In genomic region chr2:29628078-29628765, GRCh38 we compare ENCODE assay signal across 23 cellular contexts.
A peak's percentile ranks its signal among the peaks of the same experiment; 100 is the strongest.
DNase-seq lines count a peak whose midpoint lies in the region; FAIRE-seq and TF ChIP-seq lines count a peak whose summit lies in the region.
"Had no signal": no experiment of that assay in that cellular context is flagged by ENCODE, and none has a peak within 500 bp of the region (broad histone marks: within the 10 kb centered on the region; RNA-seq: fewer than 3 reads in every experiment).

No MANE protein-coding gene starts in this region.

- H3K4me1 ChIP-seq in HUES6 (ENCODE audit: control insufficient read depth, insufficient read depth, low read length): peaks cover 18% of the 10 kb centered on the region
- H3K4me1 ChIP-seq in astrocyte (ENCODE audit: insufficient read depth, low read length): peaks cover 24% of the 10 kb centered on the region
- peaks cover 0 to 5% (median 0%) of the 10 kb centered on the region in 4 donors for H3K4me1 ChIP-seq in transverse colon
- H3K4me1 ChIP-seq in kidney (ENCODE audit: control insufficient read depth in 1 of 2, insufficient read depth in 1 of 2, low read depth in 1 of 2, low read length in 2 of 2): no peaks in the 10 kb centered on the region
- peaks cover 4 to 11% of the 10 kb centered on the region in 2 experiments for H3K4me1 ChIP-seq in trophoblast cell (ENCODE audit: control insufficient read depth in 1 of 2, insufficient read depth in 2 of 2, low read length in 2 of 2)
- H3K4me1 ChIP-seq: lower lobe of right lung had no signal

- no peaks in the 10 kb centered on the region for H3K27me3 Mint-ChIP-seq in astrocyte (ENCODE audit: low read depth, unreplicated experiment)
- H3K27me3 Mint-ChIP-seq: CD4-positive, CD25-positive, alpha-beta regulatory T cell had no signal

- H2BK5ac ChIP-seq in trophoblast cell (ENCODE audit: low read depth, low read length, poor library complexity): no peak overlapping the region

- DNase-seq in DMS 273 (lab: John Stamatoyannopoulos, UW; ENCODE audit: unreplicated experiment): peak; percentile 68
- DNase-seq in astrocyte (ENCODE audit: low read depth): peak; percentile 34
- DNase-seq in middle frontal gyrus (ENCODE audit: extremely low spot score, low spot score): peak; percentile 63
- no peak for DNase-seq in transverse colon
- DNase-seq in kidney: no peak
- DNase-seq in trophoblast cell: no peak
- DNase-seq in brain microvascular endothelial cell: no peak
- DNase-seq: activated CD4-positive, alpha-beta T cell treated with anti-CD3 and anti-CD28 coated beads for 48 hours; activated CD8-positive, alpha-beta memory T cell treated with anti-CD3 and anti-CD28 coated beads, Interleukin-2, amount 10 ng/mL, durations not matched to agents 7 days and 5 days; activated naive CD8-positive, alpha-beta T cell treated with anti-CD3 and anti-CD28 coated beads for 36 hours; CD4-positive, CD25-positive, alpha-beta regulatory T cell; lower lobe of right lung; NCI-H187 treated with DMSO at 0.1 percent for 48 hours; NCI-H226; retina had no signal

- H3K9ac ChIP-seq in HUES6 (ENCODE audit: low read length) (no peak overlapping the region), astrocyte (ENCODE audit: low read length) (no peak overlapping the region), kidney (ENCODE audit: low read length in 2 of 2) (no peak overlapping the region), trophoblast cell (ENCODE audit: low read length) (no peak overlapping the region)
- H3K9ac ChIP-seq: KMS-11 had no signal

- H2AFZ ChIP-seq in astrocyte (ENCODE audit: low read depth, low read length): no peak overlapping the region
- H2AFZ ChIP-seq in trophoblast cell (ENCODE audit: insufficient read depth, low read length, poor library complexity): no peak overlapping the region

- H3K36me3 ChIP-seq in HUES6 (ENCODE audit: control insufficient read depth, insufficient read depth, low read length): no peaks in the 10 kb centered on the region
- no peaks in the 10 kb centered on the region for H3K36me3 ChIP-seq in astrocyte (ENCODE audit: insufficient read depth, low read length)
- H3K36me3 ChIP-seq in transverse colon: no peaks in the 10 kb centered on the region
- H3K36me3 ChIP-seq in kidney (ENCODE audit: control insufficient read depth in 1 of 2, insufficient read depth in 2 of 2, low read length in 2 of 2): no peaks in the 10 kb centered on the region
- H3K36me3 ChIP-seq in trophoblast cell (ENCODE audit: control insufficient read depth in 1 of 2, insufficient read depth in 2 of 2, low read length in 2 of 2): no peaks in the 10 kb centered on the region
- H3K36me3 ChIP-seq in brain microvascular endothelial cell (replicated peaks): no peaks in the 10 kb centered on the region
- H3K36me3 ChIP-seq: heart right ventricle, lower lobe of right lung had no signal

- no peak overlapping the region for H3K4me3 Mint-ChIP-seq in astrocyte (ENCODE audit: unreplicated experiment)
- H3K4me3 Mint-ChIP-seq: activated CD8-positive, alpha-beta memory T cell treated with anti-CD3 and anti-CD28 coated beads, Interleukin-2, amount 10 ng/mL, durations not matched to agents 7 days and 5 days; activated naive CD8-positive, alpha-beta T cell treated with anti-CD3 and anti-CD28 coated beads for 36 hours; CD4-positive, CD25-positive, alpha-beta regulatory T cell; GM23338 had no signal

- no peak overlapping the region for H3K18ac ChIP-seq in trophoblast cell (ENCODE audit: low read length)

- peaks cover 19% of the 10 kb centered on the region for H3K4me1 Mint-ChIP-seq in astrocyte (ENCODE audit: low read depth, unreplicated experiment)
- H3K4me1 Mint-ChIP-seq: activated CD8-positive, alpha-beta memory T cell treated with anti-CD3 and anti-CD28 coated beads, Interleukin-2, amount 10 ng/mL, durations not matched to agents 7 days and 5 days; activated naive CD8-positive, alpha-beta T cell treated with anti-CD3 and anti-CD28 coated beads for 36 hours; CD4-positive, CD25-positive, alpha-beta regulatory T cell had no signal

- no peak for FAIRE-seq in astrocyte (lab: Jason Lieb, UNC)
- FAIRE-seq in kidney (lab: Jason Lieb, UNC): no peak
- FAIRE-seq: GM12892, TTC549 had no signal

- H3K79me1 ChIP-seq in trophoblast cell (ENCODE audit: low read length): no peaks in the 10 kb centered on the region

- H3K27ac Mint-ChIP-seq in astrocyte (ENCODE audit: unreplicated experiment): no peak overlapping the region
- H3K27ac Mint-ChIP-seq: activated CD8-positive, alpha-beta memory T cell treated with anti-CD3 and anti-CD28 coated beads, Interleukin-2, amount 10 ng/mL, durations not matched to agents 7 days and 5 days; activated naive CD8-positive, alpha-beta T cell treated with anti-CD3 and anti-CD28 coated beads for 36 hours had no signal

- no peak for TF ChIP-seq CTCF in astrocyte (IDR thresholded peaks at IDR 0.05; ENCODE audit: insufficient read depth, low read depth, low read length)
- no peak for TF ChIP-seq CTCF in transverse colon (IDR thresholded peaks at IDR 0.05)
- TF ChIP-seq CTCF in kidney (IDR thresholded peaks at IDR 0.05; ENCODE audit: borderline replicate concordance, extremely low read depth, insufficient read depth): no peak
- TF ChIP-seq CTCF in brain microvascular endothelial cell (IDR thresholded peaks at IDR 0.05; ENCODE audit: low read depth, low read length, missing control alignments): no peak

- H2BK12ac ChIP-seq in trophoblast cell (ENCODE audit: low read length): no peak overlapping the region

- no peaks in the 10 kb centered on the region for H3K9me3 ChIP-seq in HUES6 (ENCODE audit: control insufficient read depth, insufficient read depth, low read depth, low read length)
- no peaks in the 10 kb centered on the region for H3K9me3 ChIP-seq in astrocyte (ENCODE audit: insufficient read depth, low read depth, low read length)
- no peaks in the 10 kb centered on the region for H3K9me3 ChIP-seq in transverse colon
- H3K9me3 ChIP-seq in kidney (ENCODE audit: control insufficient read depth in 1 of 2, low read length in 2 of 2): no peaks in the 10 kb centered on the region
- no peaks in the 10 kb centered on the region for H3K9me3 ChIP-seq in trophoblast cell (ENCODE audit: insufficient read depth, low read depth, low read length)
- H3K9me3 ChIP-seq: heart right ventricle, lower lobe of right lung had no signal

- intact Hi-C loops in transverse colon (cut with DNase I; ENCODE audit: low total_unique reads) (no loop called here), kidney (cut with DNase I) (no loop called here)

- no peak for TF ChIP-seq POLR2A in transverse colon (IDR thresholded peaks at IDR 0.05)

- TF ChIP-seq EP300 in transverse colon (IDR thresholded peaks at IDR 0.05; ENCODE audit: low read depth): no peak

- no peaks in the 10 kb centered on the region for H4K20me1 ChIP-seq in astrocyte (ENCODE audit: insufficient read depth, low read length)

- in situ Hi-C loops in transverse colon (cut with MboI; ENCODE audit: low pct_ligation_motif_present in 1 of 4, low pct_unique_long_range_greater_than_20kb in 1 of 4, low sequenced_read_pairs in 3 of 4) (no loop called here), brain microvascular endothelial cell (cut with HindIII; ENCODE audit: low pct_ligation_motif_present, low sequenced_read_pairs) (no loop called here)

- no peaks in the 10 kb centered on the region for H3K36me3 Mint-ChIP-seq in astrocyte (ENCODE audit: low read depth, unreplicated experiment)
- H3K36me3 Mint-ChIP-seq: activated CD8-positive, alpha-beta memory T cell treated with anti-CD3 and anti-CD28 coated beads, Interleukin-2, amount 10 ng/mL, durations not matched to agents 7 days and 5 days; activated naive CD8-positive, alpha-beta T cell treated with anti-CD3 and anti-CD28 coated beads for 36 hours; CD4-positive, CD25-positive, alpha-beta regulatory T cell had no signal

- H4K12ac ChIP-seq in trophoblast cell (ENCODE audit: low read depth, low read length): no peak overlapping the region

- H3K23ac ChIP-seq in trophoblast cell (ENCODE audit: low read length): no peak overlapping the region

- H2BK120ac ChIP-seq in trophoblast cell (ENCODE audit: insufficient read depth, low read length, poor library complexity): no peak overlapping the region

- H3K27ac ChIP-seq in HUES6 (ENCODE audit: low read depth, low read length) (peak overlapping the region; percentile 18; the same call in 1 of the 2 replicates), astrocyte (ENCODE audit: low read depth, low read length) (no peak overlapping the region), transverse colon (no peak overlapping the region), kidney (ENCODE audit: low read depth in 2 of 2, low read length in 2 of 2) (no peak overlapping the region), trophoblast cell (ENCODE audit: low read depth, low read length) (no peak overlapping the region), brain microvascular endothelial cell (no peak overlapping the region)
- H3K27ac ChIP-seq: coronary artery, heart right ventricle, KMS-11, lower lobe of right lung, RWPE1 had no signal

- H2AK5ac ChIP-seq in trophoblast cell (ENCODE audit: low read length): no peak overlapping the region

- 29 to 45% methylated on average over 1 to 2 of the region's 2 CpGs for WGBS in transverse colon (ENCODE audit: low coverage in 1 of 2), 2 donors
- WGBS in trophoblast cell (ENCODE audit: extremely low coverage, insufficient coverage, insufficient read length): no CpG with 5 or more reads among the region's 2 CpGs

- H4K91ac ChIP-seq in trophoblast cell (ENCODE audit: low read depth, low read length): no peak overlapping the region

- no peak overlapping the region for H3K4ac ChIP-seq in trophoblast cell (ENCODE audit: low read depth, low read length)

- H3K79me2 ChIP-seq in astrocyte (ENCODE audit: insufficient read depth, low read length) (no peaks in the 10 kb centered on the region), trophoblast cell (ENCODE audit: control insufficient read depth, insufficient read depth, low read length, poor library complexity) (no peaks in the 10 kb centered on the region)

- H3K4me2 ChIP-seq in astrocyte (ENCODE audit: low read length): peak overlapping the region; percentile 68
- no peak overlapping the region for H3K4me2 ChIP-seq in trophoblast cell (ENCODE audit: low read length)
- H3K4me2 ChIP-seq: GM23338, KMS-11 had no signal

- no peak overlapping the region for H3K4me3 ChIP-seq in HUES6 (ENCODE audit: low read depth, low read length)
- no peak overlapping the region for H3K4me3 ChIP-seq in astrocyte (ENCODE audit: insufficient read depth, low read depth, low read length)
- no peak overlapping the region for H3K4me3 ChIP-seq in transverse colon
- H3K4me3 ChIP-seq in kidney (ENCODE audit: low read length in 2 of 2): no peak overlapping the region
- no peak overlapping the region for H3K4me3 ChIP-seq in trophoblast cell (ENCODE audit: low read depth, low read length)
- no peak overlapping the region for H3K4me3 ChIP-seq in brain microvascular endothelial cell (ENCODE audit: low read depth, low read length)
- H3K4me3 ChIP-seq: coronary artery, GM23338, heart right ventricle, lower lobe of right lung had no signal

- H3K27me3 ChIP-seq in HUES6 (ENCODE audit: control insufficient read depth, insufficient read depth, low read length) (no peaks in the 10 kb centered on the region), astrocyte (ENCODE audit: insufficient read depth, low read length) (no peaks in the 10 kb centered on the region), transverse colon (no peaks in the 10 kb centered on the region), trophoblast cell (ENCODE audit: insufficient read depth, low read length) (no peaks in the 10 kb centered on the region), brain microvascular endothelial cell (replicated peaks) (no peaks in the 10 kb centered on the region)

- H3K9me3 Mint-ChIP-seq in astrocyte (ENCODE audit: unreplicated experiment): no peaks in the 10 kb centered on the region
- H3K9me3 Mint-ChIP-seq: activated naive CD8-positive, alpha-beta T cell treated with anti-CD3 and anti-CD28 coated beads for 36 hours; GM23338 had no signal

- no peak overlapping the region for H3K14ac ChIP-seq in trophoblast cell (ENCODE audit: low read length)

- no peak overlapping the region for H4K8ac ChIP-seq in trophoblast cell (ENCODE audit: low read depth, low read length)

Comparison
In these comparisons a context has a peak if more than half of its experiments do, and no peak if none do; other contexts are left out.
1. DNase-seq: peak in DMS 273 (single experiment), astrocyte (single experiment) and middle frontal gyrus (single experiment); none in transverse colon (single experiment), kidney (single experiment), trophoblast cell (0 of 2) and brain microvascular endothelial cell (single experiment).